Comparison of ENCODE assay signal across 1 cellular context in the genomic region with DNA sequence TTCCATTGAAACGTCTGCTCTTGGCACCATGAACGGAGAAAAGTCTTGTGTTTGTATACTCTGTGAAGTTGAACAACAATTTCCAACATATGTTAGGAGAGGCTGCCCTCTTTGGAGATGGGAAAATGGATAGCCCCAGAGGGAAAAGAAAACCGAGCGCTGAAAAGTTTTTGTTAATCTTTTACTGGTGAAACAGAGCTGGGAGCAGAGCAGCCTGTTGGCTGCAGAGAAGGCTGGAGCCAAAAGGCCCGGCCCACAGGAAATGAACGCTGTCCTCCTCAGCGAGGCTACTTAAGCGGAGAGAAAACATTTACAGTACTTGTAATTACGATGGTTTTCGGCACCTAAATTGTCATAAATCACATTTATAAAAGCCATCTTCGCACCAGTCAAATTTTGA.
TF ChIP-seq lines count a peak whose summit lies in the region.

No MANE protein-coding gene starts in this region.

TF ChIP-seq in GM23338, 12 proteins besides CTCF, POLR2A, EP300 and RAD21 (continued from another document):
- TF ChIP-seq ZNF462 (CRISPR knock-in tag; IDR thresholded peaks at IDR 0.05) (no peak), STAT1 (IDR thresholded peaks at IDR 0.05; ENCODE audit: unreplicated experiment) (no peak)
